ENCODE assay signal across 7 cellular contexts in genomic region chr22:30304495-30305244, GRCh38. TPM values are rescaled to one million over a fixed set of nuclear protein-coding genes. Genes with fewer than 3 reads are reported as not detected.
DNase-seq lines count a peak whose midpoint lies in the region; ATAC-seq and TF ChIP-seq lines count a peak whose summit lies in the region.

No MANE protein-coding gene starts in this region.

- peaks cover 28% of the 10 kb centered on the region for H3K36me3 Mint-ChIP-seq in T-cell

- POLR2A ChIA-PET in T-cell (lab: Charles Lee) = interaction anchor here in 1 of 2 donors (0.6 kb wide), 1 partner anchor 11 kb away, joined by 3 read pairs; no protein-coding TSS in a partner anchor

- no peak for TF ChIP-seq CTCF in foreskin keratinocyte (conservative IDR thresholded peaks at IDR 0.05)

- H3K4me1 ChIP-seq in GM23248 (ENCODE audit: insufficient read depth) (peaks cover 46% of the 10 kb centered on the region), foreskin keratinocyte (peaks cover 36% of the 10 kb centered on the region)

- H3K4me3 ChIP-seq in GM23248 = no peak overlapping the region

- peaks cover 5% of the 10 kb centered on the region for H3F3A ChIP-seq in GM23248 (ENCODE audit: insufficient read depth)

- H3K27me3 ChIP-seq in GM23248 (replicated peaks; ENCODE audit: insufficient read depth) (no peaks in the 10 kb centered on the region), foreskin keratinocyte (no peaks in the 10 kb centered on the region)

- H3K9me2 ChIP-seq in GM23248 (ENCODE audit: insufficient read depth) = no peaks in the 10 kb centered on the region

- H3K4me1 Mint-ChIP-seq in T-cell = peaks cover 91 to 99% (median 99%) of the 10 kb centered on the region in 3 donors
- H3K4me1 Mint-ChIP-seq in stimulated activated naive CD8-positive, alpha-beta T cell treated with anti-CD3 and anti-CD28 coated beads, Interleukin-15, amount 100 ng/mL, for 72 hours = peaks cover 100% of the 10 kb centered on the region

- H3K27ac ChIP-seq in GM23248 (peak overlapping the region; percentile 25), foreskin keratinocyte (no peak overlapping the region)

- in situ Hi-C loops in GM23248 (cut with MboI) = no loop called here

- DNase-seq in GM23248 (peak; percentile 72), T-cell (no peak), foreskin keratinocyte (peak in 1 of 2 donors; percentile 77), NCI-H526 treated with DMSO at 0.1 percent for 48 hours (lab: John Stamatoyannopoulos, UW) (no peak)
- no peak for DNase-seq in stimulated activated naive CD8-positive, alpha-beta T cell treated with anti-CD3 and anti-CD28 coated beads, Interleukin-15, amount 100 ng/mL, for 72 hours

- no peaks in the 10 kb centered on the region for H3K9me3 Mint-ChIP-seq in T-cell
- H3K9me3 Mint-ChIP-seq in stimulated activated naive CD8-positive, alpha-beta T cell treated with anti-CD3 and anti-CD28 coated beads, Interleukin-15, amount 100 ng/mL, for 72 hours = no peaks in the 10 kb centered on the region

- no peaks in the 10 kb centered on the region for H3K9me3 ChIP-seq in GM23248 (ENCODE audit: low read depth)

- H3K4me3 Mint-ChIP-seq in T-cell = peak overlapping the region; percentile 73 to 77 (median 75)
- peak overlapping the region; percentile 84 to 86 for H3K4me3 Mint-ChIP-seq in stimulated activated naive CD8-positive, alpha-beta T cell treated with anti-CD3 and anti-CD28 coated beads, Interleukin-15, amount 100 ng/mL, for 72 hours

- 64 to 70% methylated on average over 7 of the region's 7 CpGs for WGBS in GM23248 (ENCODE audit: low coverage in 1 of 2, low lambda C conversion rate in 2 of 2, missing lambda C conversion rate in 2 of 2), 2 experiments

- H3K9ac ChIP-seq in GM23248 = no peak overlapping the region

- peak overlapping the region; percentile 31 for H3K4me2 ChIP-seq in GM23248 (ENCODE audit: unreplicated experiment)

- no peak overlapping the region for H2AFZ ChIP-seq in GM23248

- H3K27me3 Mint-ChIP-seq in T-cell = no peaks in the 10 kb centered on the region
- H3K27me3 Mint-ChIP-seq in stimulated activated naive CD8-positive, alpha-beta T cell treated with anti-CD3 and anti-CD28 coated beads, Interleukin-15, amount 100 ng/mL, for 72 hours = no peaks in the 10 kb centered on the region

- H4K20me1 ChIP-seq in GM23248 (ENCODE audit: insufficient read depth) = peaks cover 7% of the 10 kb centered on the region; the same call in 1 of the 2 replicates

- 0 out of 2 replicates have a peak, but pooled peaks cover 3% of the 10 kb centered on the region for H3K36me3 ChIP-seq in GM23248 (ENCODE audit: low read depth)

- H3K27ac Mint-ChIP-seq in T-cell = peak overlapping the region; percentile 98 to 99
- peak overlapping the region; percentile 91 to 96 for H3K27ac Mint-ChIP-seq in stimulated activated naive CD8-positive, alpha-beta T cell treated with anti-CD3 and anti-CD28 coated beads, Interleukin-15, amount 100 ng/mL, for 72 hours

- CTCF ChIA-PET in T-cell (lab: Charles Lee) = interaction anchor here in 1 of 2 donors (0.6 kb wide), 1 partner anchor 55 kb away, joined by 3 read pairs; no protein-coding TSS in a partner anchor

- peaks cover 82% of the 10 kb centered on the region for H3K79me2 ChIP-seq in GM23248 (ENCODE audit: insufficient read depth)

- ATAC-seq in T-cell (replicated peaks in 1 of 4) = no peak
- peak; percentile 31 for ATAC-seq in foreskin keratinocyte
- no peak for ATAC-seq in stimulated activated naive CD8-positive, alpha-beta T cell treated with anti-CD3 and anti-CD28 coated beads, Interleukin-15, amount 100 ng/mL, for 72 hours
- no peak for ATAC-seq in HG02973 (IDR thresholded peaks at IDR 0.05; ENCODE audit: unreplicated experiment)
- ATAC-seq in HG02759 (IDR thresholded peaks at IDR 0.05; ENCODE audit: unreplicated experiment) = no peak

RNA-seq across cellular contexts. Expression of gene CASTOR1, which starts 15.4 kb away (rescaled TPM):
- 10.2 and 13.4 TPM in 2 replicates for total RNA-seq in GM23248 (2014; rRNA removed; shearing (Covaris generic))
- 8.7 and 10.2 TPM in 2 replicates for polyA plus RNA-seq in GM23248 (2016; fragmentation: Nextera tagmentation; extraction: Ambion mirVana)
- 10 to 100 TPM; 12.8 to 21.9 (median 16.1) TPM for total RNA-seq in T-cell
- total RNA-seq in foreskin keratinocyte = 3.2 and 3.5 TPM in 2 replicates
- polyA plus RNA-seq in foreskin keratinocyte = 2.4 and 3.1 TPM in 2 replicates

RNA-seq across cellular contexts. Expression of gene TBC1D10A, which starts 22.1 kb away (rescaled TPM):
- 16.9 and 26.3 TPM in 2 replicates for total RNA-seq in GM23248 (2014; rRNA removed; shearing (Covaris generic))
- polyA plus RNA-seq in GM23248 (2016; fragmentation: Nextera tagmentation; extraction: Ambion mirVana) (21.9 and 22.3 TPM in 2 replicates), foreskin keratinocyte (15.2 and 15.5 TPM in 2 replicates)
- total RNA-seq in T-cell (10 to 100 TPM; 56.2 to 84.3 (median 82.3) TPM), foreskin keratinocyte (15.0 and 16.2 TPM in 2 replicates)

RNA-seq across cellular contexts. Expression of gene OSM, which starts 38.0 kb away (rescaled TPM):
- total RNA-seq in GM23248 (2014; rRNA removed; shearing (Covaris generic)) = not detected in 2 replicates
- polyA plus RNA-seq in GM23248 (2016; fragmentation: Nextera tagmentation; extraction: Ambion mirVana) (not detected in 2 replicates), foreskin keratinocyte (not detected in 2 replicates)
- total RNA-seq in T-cell (10 to 100 TPM in 2 of 5 donors, 1 to 10 TPM in 3; 5.9 to 16.5 (median 7.4) TPM), foreskin keratinocyte (not detected in 2 replicates)

RNA-seq across cellular contexts. Expression of gene SF3A1, which starts 52.0 kb away (rescaled TPM):
- 9.1 and 12.9 TPM in 2 replicates for total RNA-seq in GM23248 (2014; rRNA removed; shearing (Covaris generic))
- polyA plus RNA-seq in GM23248 (2016; fragmentation: Nextera tagmentation; extraction: Ambion mirVana) = 75.0 and 88.3 TPM in 2 replicates
- 100 to 1,000 TPM; 272 to 323 (median 292) TPM for total RNA-seq in T-cell
- 81.3 and 82.2 TPM in 2 replicates for total RNA-seq in foreskin keratinocyte
- polyA plus RNA-seq in foreskin keratinocyte = 36.0 and 42.1 TPM in 2 replicates

RNA-seq across cellular contexts. Expression of gene CCDC157, which starts 52.1 kb away (rescaled TPM):
- 5.0 and 9.2 TPM in 2 replicates for total RNA-seq in GM23248 (2014; rRNA removed; shearing (Covaris generic))
- polyA plus RNA-seq in GM23248 (2016; fragmentation: Nextera tagmentation; extraction: Ambion mirVana) = 2.5 and 2.7 TPM in 2 replicates
- 10 to 100 TPM in 1 of 5 donors, 1 to 10 TPM in 4; 4.6 to 10.9 (median 5.1) TPM for total RNA-seq in T-cell
- 0.95 and 1.5 TPM in 2 replicates for total RNA-seq in foreskin keratinocyte
- polyA plus RNA-seq in foreskin keratinocyte = 1.5 and 1.7 TPM in 2 replicates
